11 cellular contexts compared by ENCODE assay signal in the genomic region with DNA sequence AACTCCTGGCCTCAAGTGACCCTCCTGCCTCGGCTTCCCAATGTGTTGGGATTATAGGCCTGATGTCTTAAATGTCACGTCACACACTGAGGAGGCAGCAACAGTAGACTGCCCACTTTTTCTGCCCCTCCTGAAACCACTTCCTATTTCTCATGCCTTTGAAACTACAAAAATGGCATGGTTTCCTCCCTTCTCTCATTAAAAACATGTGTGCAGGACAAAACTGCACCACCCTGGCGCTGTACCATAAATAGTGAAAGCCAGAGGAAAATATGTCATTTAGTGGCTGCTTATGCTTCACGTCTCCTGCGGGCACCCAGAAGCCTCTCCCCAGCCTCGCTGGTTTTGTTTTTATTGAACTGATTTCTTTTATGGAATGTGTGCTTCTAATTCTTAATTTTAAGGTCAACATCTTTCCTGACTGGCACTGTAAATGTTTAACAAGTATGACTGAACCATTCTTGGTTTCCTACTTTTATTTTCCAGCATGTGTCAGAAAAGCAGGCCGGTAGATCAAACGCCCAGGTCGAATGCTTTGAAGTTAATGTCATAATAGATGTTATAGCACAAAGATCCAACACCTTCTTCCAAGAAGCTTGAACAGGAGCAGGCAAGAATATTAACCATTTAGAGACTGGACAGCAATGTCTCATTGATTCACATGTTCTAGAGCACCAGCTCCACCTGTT. TPM values are rescaled to one million over a fixed set of nuclear protein-coding genes. Genes with fewer than 3 reads are reported as not detected.
A peak's percentile ranks its signal among the peaks of the same experiment; 100 is the strongest.
DNase-seq lines count a peak whose midpoint lies in the region; ATAC-seq and TF ChIP-seq lines count a peak whose summit lies in the region.
"Had no signal": no experiment of that assay in that cellular context is flagged by ENCODE, and none has a peak within 500 bp of the region (broad histone marks: within the 10 kb centered on the region; RNA-seq: fewer than 3 reads in every experiment).

No MANE protein-coding gene starts in this region.

- H3K9me3 ChIP-seq in gastroesophageal sphincter: no peaks in the 10 kb centered on the region

- CTCF ChIA-PET in AG04449 (lab: Yijun Ruan, JAX): no interaction called here

- POLR2A ChIA-PET in AG04449 (lab: Yijun Ruan, JAX): interaction anchor here (0.6 kb wide), 1 partner anchor 156 kb away, joined by 5 read pairs; no protein-coding TSS in a partner anchor

- no peaks in the 10 kb centered on the region for H3K36me3 ChIP-seq in gastroesophageal sphincter

- 38 to 64% methylated on average over 9 of the region's 9 CpGs for WGBS in gastroesophageal sphincter (ENCODE audit: low coverage in 1 of 2), 2 donors

- TF ChIP-seq CTCF in AG04449 (IDR thresholded peaks at IDR 0.05; ENCODE audit: insufficient read depth, low read length, missing control alignments) (no peak), WI38 (IDR thresholded peaks at IDR 0.05; ENCODE audit: low read depth, low read length) (no peak), gastroesophageal sphincter (IDR thresholded peaks at IDR 0.05) (no peak)

- H3K27ac ChIP-seq in gastroesophageal sphincter: no peak overlapping the region

- peak; percentile 91 for DNase-seq in AG04449 (ENCODE audit: low read depth, low spot score)
- peak; percentile 91 for DNase-seq in HT1080 (ENCODE audit: low read depth)
- DNase-seq in iris pigment epithelial cell (ENCODE audit: low read depth): peak; percentile 76
- no peak for DNase-seq in NCI-H1105 (lab: John Stamatoyannopoulos, UW)
- DNase-seq in NK-92 (lab: John Stamatoyannopoulos, UW; ENCODE audit: unreplicated experiment): no peak
- no peak for DNase-seq in activated CD8-positive, alpha-beta memory T cell treated with anti-CD3 and anti-CD28 coated beads, Interleukin-2, amount 50 U/mL, for 4 hours
- DNase-seq: COR-L47, Right ventricle myocardium superior had no signal

- no peaks in the 10 kb centered on the region for H3K27me3 ChIP-seq in gastroesophageal sphincter

- no peak for TF ChIP-seq POLR2A in gastroesophageal sphincter (IDR thresholded peaks at IDR 0.05)

- no peak for TF ChIP-seq EP300 in gastroesophageal sphincter (IDR thresholded peaks at IDR 0.05)

- ATAC-seq in gastroesophageal sphincter: no peak

- H3K4me3 ChIP-seq in AG04449 (ENCODE audit: low read depth, low read length): no peak overlapping the region
- 0 out of 2 replicates have a peak overlapping the region, but pooled peaks have one; percentile 2 for H3K4me3 ChIP-seq in WI38 (ENCODE audit: low read depth, low read length)
- no peak overlapping the region for H3K4me3 ChIP-seq in gastroesophageal sphincter

- peaks cover 0 to 11% (median 0%) of the 10 kb centered on the region in 3 donors for H3K4me1 ChIP-seq in gastroesophageal sphincter

RNA-seq across cellular contexts. Expression of a gene that starts 59.6 kb away (rescaled TPM):
- total RNA-seq in HT1080 (2014; rRNA removed; shearing (Covaris generic)): not detected in 2 replicates
- polyA plus RNA-seq in HT1080 (2015; cell fraction: cytosol; rRNA removed): not detected in 2 replicates
- polyA plus RNA-seq in HT1080 (2015; cell fraction: nucleus; rRNA removed): not detected in 2 replicates
- total RNA-seq in gastroesophageal sphincter: under 1 TPM in 1 of 4 donors, not detected in 3; 0.54 TPM
- total RNA-seq: mesothelial cell of epicardium, Right ventricle myocardium superior had no signal

Comparison
In these comparisons a context has a peak if more than half of its experiments do, and no peak if none do; other contexts are left out.
1. DNase-seq: peak in AG04449 (single experiment), HT1080 (single experiment) and iris pigment epithelial cell (single experiment); none in NCI-H1105 (single experiment), NK-92 (single experiment) and activated CD8-positive, alpha-beta memory T cell treated with anti-CD3 and anti-CD28 coated beads, Interleukin-2, amount 50 U/mL, for 4 hours (single experiment).